In the genomic region with DNA sequence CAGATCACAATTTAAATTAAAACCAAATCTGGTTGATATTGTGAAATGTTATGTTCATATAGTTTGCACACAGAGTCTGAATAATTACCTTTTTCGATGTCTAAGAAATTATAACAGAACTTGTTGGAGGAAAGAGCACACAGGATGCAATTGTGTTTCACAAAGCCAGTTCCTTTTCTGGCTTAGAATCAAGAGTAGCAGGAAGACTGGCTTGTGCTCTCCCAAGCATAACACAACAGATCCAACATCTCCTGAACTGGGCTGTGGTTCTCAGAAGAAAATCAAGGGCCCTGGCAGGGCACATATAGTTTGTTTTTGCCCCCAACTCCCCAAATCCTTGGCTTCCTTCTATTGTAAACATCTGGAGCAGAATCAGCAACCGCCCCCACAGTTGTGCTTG, we compare ENCODE assay signal across 20 cellular contexts.
DNase-seq lines count a peak whose midpoint lies in the region; TF ChIP-seq lines count a peak whose summit lies in the region.
"Had no signal": no experiment of that assay in that cellular context is flagged by ENCODE, and none has a peak within 500 bp of the region (broad histone marks: within the 10 kb centered on the region; RNA-seq: fewer than 3 reads in every experiment).

No MANE protein-coding gene starts in this region.

- no peak overlapping the region for H3K4me3 ChIP-seq in choroid plexus epithelial cell (ENCODE audit: low read depth, low read length)
- no peak overlapping the region for H3K4me3 ChIP-seq in lower leg skin (ENCODE audit: low read depth, poor library complexity, severe bottlenecking)
- H3K4me3 ChIP-seq: body of pancreas, coronary artery, gastrocnemius medialis, vagina had no signal

- DNase-seq in Kasumi-1 (lab: John Stamatoyannopoulos, UW): peak; percentile 5 to 6
- DNase-seq in choroid plexus epithelial cell (ENCODE audit: low read depth): peak; percentile 35
- peak; percentile 30 for DNase-seq in iris pigment epithelial cell (ENCODE audit: low read depth)
- DNase-seq in renal cortical epithelial cell (ENCODE audit: low read depth): peak; percentile 57
- DNase-seq in lower leg skin (ENCODE audit: low spot score in 2 of 2): no peak
- DNase-seq in cortex of kidney (lab: John Stamatoyannopoulos, UW): no peak
- no peak for DNase-seq in NCI-H1930 (lab: John Stamatoyannopoulos, UW)
- DNase-seq: activated CD4-positive, alpha-beta T cell treated with anti-CD3 and anti-CD28 coated beads, Interleukin-2, amount 50 U/mL, for 1 hour; activated naive CD8-positive, alpha-beta T cell treated with anti-CD3 and anti-CD28 coated beads, Interleukin-2, amount 10 ng/mL, durations not matched to agents 7 days and 5 days; AML-193; body of pancreas; gastrocnemius medialis; islet precursor cell; natural killer cell; NCI-H2107; NCI-H510A; posterior cingulate gyrus; WERI-Rb-1 had no signal

- no peak for TF ChIP-seq POLR2A in lower leg skin (IDR thresholded peaks at IDR 0.05)

- intact Hi-C loops in lower leg skin (cut with DNase I; ENCODE audit: low total_unique reads): no loop called here

- no peak for TF ChIP-seq CTCF in choroid plexus epithelial cell (conservative IDR thresholded peaks at IDR 0.05; ENCODE audit: low read depth, low read length)
- no peak for TF ChIP-seq CTCF in lower leg skin (IDR thresholded peaks at IDR 0.05)

- WGBS in lower leg skin, 2 donors: 74 to 82% methylated on average over 2 of the region's 2 CpGs

Comparison
In these comparisons a context has a peak if more than half of its experiments do, and no peak if none do; other contexts are left out.
1. DNase-seq: peak in Kasumi-1 (2 of 2), choroid plexus epithelial cell (single experiment), iris pigment epithelial cell (single experiment) and renal cortical epithelial cell (single experiment); none in lower leg skin (0 of 2), cortex of kidney (single experiment) and NCI-H1930 (0 of 2).